8 cellular contexts compared by ENCODE assay signal in the genomic region with DNA sequence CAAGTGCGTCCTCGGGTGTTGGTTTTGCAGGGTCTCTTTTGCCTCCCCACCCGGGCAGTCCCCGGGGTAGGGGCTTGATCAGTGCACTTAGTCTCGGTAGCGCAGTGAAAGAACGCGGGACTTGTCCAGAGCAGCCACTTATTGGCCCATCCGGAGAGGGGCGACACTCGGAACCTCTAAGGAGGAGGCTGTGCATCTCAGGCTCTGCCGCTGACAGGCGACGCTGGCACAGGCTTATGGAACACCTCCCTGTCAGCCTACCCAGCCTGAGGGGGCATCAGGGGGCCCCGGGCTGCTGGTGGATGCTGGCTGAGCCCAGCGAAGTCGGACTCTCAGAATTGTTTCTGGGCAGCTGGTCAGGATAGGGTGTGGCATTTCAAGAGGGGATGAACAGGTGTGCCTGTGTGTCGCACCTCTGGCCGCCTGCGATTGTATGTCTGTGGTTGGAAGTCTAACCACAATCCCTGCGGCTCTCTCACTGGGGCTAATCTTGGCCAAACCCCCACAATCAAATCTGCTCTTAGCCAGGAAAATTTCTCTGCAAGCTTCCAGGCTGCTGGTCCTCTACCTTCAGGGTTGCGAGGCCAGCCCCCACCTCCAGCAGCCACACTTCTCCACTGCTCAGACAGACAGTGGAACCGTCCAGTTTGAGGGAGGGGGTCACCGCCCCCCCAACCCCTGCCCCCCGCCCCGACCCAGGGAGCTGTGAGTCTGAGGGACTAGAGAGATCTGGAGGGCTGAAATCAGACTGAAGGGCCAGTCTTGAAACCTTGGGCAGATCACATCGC. TPM values are rescaled to one million over a fixed set of nuclear protein-coding genes. Genes with fewer than 3 reads are reported as not detected.
A peak's percentile ranks its signal among the peaks of the same experiment; 100 is the strongest.
DNase-seq lines count a peak whose midpoint lies in the region; ATAC-seq, FAIRE-seq and TF ChIP-seq lines count a peak whose summit lies in the region.

No MANE protein-coding gene starts in this region.

- SMC1A ChIA-PET in GM12878 (lab: Charles Lee; ENCODE audit: uncharacterized antibody, unreplicated experiment), result interaction anchor here (0.9 to 3.2 kb wide), 13 partner anchors 17 to 370 kb away, joined by 3 to 10 read pairs (median 3); partner anchors contain the start of gene STARD10

- H3K9ac ChIP-seq in GM12878 (ENCODE audit: control insufficient read depth, insufficient read depth, low read length), result peak overlapping the region; percentile 88

- peak overlapping the region; percentile 89 for H3K4me3 ChIP-seq in GM12878

- in situ Hi-C loops in KBM-7 (cut with MboI; ENCODE audit: low pct_unique_long_range_greater_than_20kb, low sequenced_read_pairs) (no loop called here), GM12878 (cut with MboI) (no loop called here)

- RAD21 ChIA-PET in GM12878 (lab: Charles Lee; ENCODE audit: unreplicated experiment), result interaction anchor here (1.0 to 2.1 kb wide), 11 partner anchors 8 to 474 kb away, joined by 3 to 32 read pairs (median 4); partner anchors contain the start of gene STARD10

- no peak for TF ChIP-seq RAD21 in GM12878 (IDR thresholded peaks at IDR 0.05; ENCODE audit: insufficient read depth, low read depth, low read length)

- TF ChIP-seq POLR2A in GM12878 (IDR thresholded peaks at IDR 0.05; ENCODE audit: low read depth, low read length), result peak; percentile 11; the same call in 1 of the 2 replicates

- H3K79me2 ChIP-seq in GM12878 (ENCODE audit: control insufficient read depth, insufficient read depth, low read length), result peaks cover 55% of the 10 kb centered on the region

- WGBS in GM12878 (ENCODE audit: insufficient coverage, insufficient replicate concordance, low lambda C conversion rate, missing lambda C conversion rate), result 2% methylated on average over 27 of the region's 27 CpGs

- peak overlapping the region; percentile 94 for H3K4me2 ChIP-seq in GM12878 (ENCODE audit: control insufficient read depth, insufficient read depth)

- H3K27me3 ChIP-seq in GM12878 (replicated peaks in 1 of 2; ENCODE audit: control insufficient read depth in 2 of 2, insufficient read depth in 2 of 2, low read length in 1 of 2), result no peaks in the 10 kb centered on the region

- no peaks in the 10 kb centered on the region for H4K20me1 ChIP-seq in GM12878 (ENCODE audit: control insufficient read depth, insufficient read depth)

- DNase-seq in GDM1 (lab: John Stamatoyannopoulos, UW), result peak; percentile 65
- peak; percentile 55 for DNase-seq in KBM-7
- DNase-seq in SIG-M5 (lab: John Stamatoyannopoulos, UW), result peak; percentile 29
- DNase-seq in GM12878 (ENCODE audit: low read depth, low spot score), result no peak
- DNase-seq in iPS-NIHi7 (ENCODE audit: extremely low spot score), result peak; percentile 73
- DNase-seq in stimulated activated CD4-positive, alpha-beta T cell treated with anti-CD3 and anti-CD28 coated beads, Interleukin-15, amount 100 ng/mL, for 48 hours (ENCODE audit: low read depth in 2 of 2), result peak; percentile 45 to 47
- no peak for DNase-seq in activated CD8-positive, alpha-beta memory T cell treated with anti-CD3 and anti-CD28 coated beads for 24 hours

- ATAC-seq in GM21717 (IDR thresholded peaks at IDR 0.05; ENCODE audit: unreplicated experiment) (peak; percentile 15), GM12878 (peak; percentile 61)

- peaks cover 7 to 12% of the 10 kb centered on the region in 2 experiments; a peak in 3 of 4 replicates for H3K36me3 ChIP-seq in GM12878 (ENCODE audit: control insufficient read depth in 2 of 2, insufficient read depth in 2 of 2, low read length in 1 of 2)

- CTCF ChIA-PET in GM12878 (lab: Yijun Ruan, JAX), result interaction anchor here (1.0 to 8.3 kb wide), 10 partner anchors 13 to 361 kb away, joined by 3 to 154 read pairs (median 5); partner anchors contain the start of genes FCHSD2 and STARD10

- FAIRE-seq in GM12878 (lab: Jason Lieb, UNC), result no peak

- peaks cover 7% of the 10 kb centered on the region; the same call in 1 of the 2 replicates for H3K4me1 ChIP-seq in GM12878 (ENCODE audit: control insufficient read depth, insufficient read depth, low read length)

- peak overlapping the region; percentile 98 for H2AFZ ChIP-seq in GM12878 (ENCODE audit: control insufficient read depth, low read depth, low read length)

- TF ChIP-seq CTCF in GM12878 (IDR thresholded peaks at IDR 0.05 in 2 of 3, conservative IDR thresholded peaks at IDR 0.05 in 1 of 3; ENCODE audit: control insufficient read depth in 2 of 3, extremely low read depth in 1 of 3, insufficient read depth in 1 of 3, low read depth in 3 of 3, low read length in 3 of 3), result peak in 2 of 3 experiments; percentile 15 to 19; a peak in 1 of 6 replicates

- no peaks in the 10 kb centered on the region for H3K9me3 ChIP-seq in GM12878 (replicated peaks; ENCODE audit: control insufficient read depth, insufficient read depth, low read length)

- TSS peak; percentile 35 for BruUV-seq in GM12878 (replicated peaks; lab: Mats Ljungman, UMichigan)

- POLR2A ChIA-PET in GM12878 (lab: Charles Lee), result interaction anchor here (0.6 to 5.4 kb wide), 17 partner anchors 12 to 428 kb away, joined by 3 to 46 read pairs (median 4); partner anchors contain the start of gene STARD10

- no peak for TF ChIP-seq EP300 in GM12878 (IDR thresholded peaks at IDR 0.05; ENCODE audit: borderline replicate concordance in 1 of 2, control insufficient read depth in 1 of 2, low read depth in 2 of 2, low read length in 2 of 2)

- intact Hi-C loops in GM12878 (cut with micrococcal nuclease; ENCODE audit: unreplicated experiment), result loop anchor here (5.0 to 10.0 kb wide), 2 partner anchors 73 to 230 kb away; no protein-coding TSS in a partner anchor

- peak overlapping the region; percentile 98 for H3K27ac ChIP-seq in GM12878 (ENCODE audit: control insufficient read depth, insufficient read depth)

TF ChIP-seq in GM12878, 131 proteins besides CTCF, POLR2A, EP300 and RAD21 (continues in another document):
- peak; percentile 7; the same call in 1 of the 2 replicates for TF ChIP-seq NKRF (conservative IDR thresholded peaks at IDR 0.05)
- TF ChIP-seq PKNOX1 (IDR thresholded peaks at IDR 0.05), result peak; percentile 67; the same call in 1 of the 2 replicates
- peak; percentile 12; the same call in 1 of the 2 replicates for TF ChIP-seq NBN (IDR thresholded peaks at IDR 0.05)

RNA-seq across cellular contexts. Expression of gene ATG16L2, which starts 0.8 kb away (rescaled TPM):
- total RNA-seq in GM12878 (2013; cell fraction: nucleolus; rRNA removed), result 378 and 421 TPM in 2 replicates
- 28.2 and 34.1 TPM in 2 replicates for total RNA-seq in GM12878 (2014; rRNA removed)
- 21.5 and 24.5 TPM in 2 replicates for total RNA-seq in GM12878 (2014; rRNA removed; fragmentation: Illumina TruSeq; extraction: Trizol)
- total RNA-seq in GM12878 (2021), result 39.8 and 46.4 TPM in 2 replicates
- 25.1 TPM for polyA plus RNA-seq in GM12878 (2011; ENCODE audit: low read depth)
- polyA plus RNA-seq in GM12878 (2011; rRNA removed), result 49.5 and 67.7 TPM in 2 replicates
- 48.3 and 70.9 TPM in 2 replicates for polyA plus RNA-seq in GM12878 (2011; cell fraction: cytosol; rRNA removed)
- 785 and 840 TPM in 2 replicates for polyA plus RNA-seq in GM12878 (2011; cell fraction: nucleus; rRNA removed)
- 49.9 and 64.4 TPM in 2 replicates for polyA plus RNA-seq in GM12878 (2012)
- polyA plus RNA-seq in GM12878 (2014; fragmentation: Illumina TruSeq; extraction: Trizol), result 35.6 and 39.8 TPM in 2 replicates
- 1 to 10 TPM; 1.9 to 5.3 TPM for polyA plus RNA-seq in GM12878 (2014; fragmentation: Nextera tagmentation; extraction: Ambion mirVana)
- polyA plus RNA-seq in GM12878 (2014; rRNA removed), result 65.4 and 67.6 TPM in 2 replicates
- polyA plus RNA-seq in GM12878 (2016; fragmentation: Nextera tagmentation; extraction: Ambion mirVana), result 10 to 100 TPM; 25.9 to 32.6 TPM
- 43.8 and 50.3 TPM in 2 replicates for polyA minus RNA-seq in GM12878 (2011; rRNA and poly(A)+ RNA removed)
- 14.1 and 20.2 TPM in 2 replicates for polyA minus RNA-seq in GM12878 (2011; cell fraction: cytosol; rRNA and poly(A)+ RNA removed)
- polyA minus RNA-seq in GM12878 (2011; cell fraction: nucleus; rRNA and poly(A)+ RNA removed), result 92.6 and 143 TPM in 2 replicates

RNA-seq across cellular contexts. Expression of gene STARD10, which starts 21.2 kb away (rescaled TPM):
- total RNA-seq in GM12878 (2013; cell fraction: nucleolus; rRNA removed), result 13.8 and 14.9 TPM in 2 replicates
- total RNA-seq in GM12878 (2014; rRNA removed), result 29.0 and 29.3 TPM in 2 replicates
- 21.7 and 22.2 TPM in 2 replicates for total RNA-seq in GM12878 (2014; rRNA removed; fragmentation: Illumina TruSeq; extraction: Trizol)
- 24.0 and 29.8 TPM in 2 replicates for total RNA-seq in GM12878 (2021)
- polyA plus RNA-seq in GM12878 (2011; ENCODE audit: low read depth), result 5.4 TPM
- polyA plus RNA-seq in GM12878 (2011; rRNA removed), result 28.0 and 43.2 TPM in 2 replicates
- 50.3 and 60.8 TPM in 2 replicates for polyA plus RNA-seq in GM12878 (2011; cell fraction: cytosol; rRNA removed)
- polyA plus RNA-seq in GM12878 (2011; cell fraction: nucleus; rRNA removed), result 34.3 and 35.5 TPM in 2 replicates
- polyA plus RNA-seq in GM12878 (2012), result 18.6 and 21.8 TPM in 2 replicates
- 23.7 and 24.4 TPM in 2 replicates for polyA plus RNA-seq in GM12878 (2014; fragmentation: Illumina TruSeq; extraction: Trizol)
- polyA plus RNA-seq in GM12878 (2014; fragmentation: Nextera tagmentation; extraction: Ambion mirVana), result under 1 TPM; 0.15 to 0.21 TPM
- 27.8 and 36.3 TPM in 2 replicates for polyA plus RNA-seq in GM12878 (2014; rRNA removed)
- polyA plus RNA-seq in GM12878 (2016; fragmentation: Nextera tagmentation; extraction: Ambion mirVana), result 10 to 100 TPM; 10.3 to 11.4 TPM
- polyA minus RNA-seq in GM12878 (2011; rRNA and poly(A)+ RNA removed), result 39.7 and 55.9 TPM in 2 replicates
- polyA minus RNA-seq in GM12878 (2011; cell fraction: cytosol; rRNA and poly(A)+ RNA removed), result 10.6 and 11.8 TPM in 2 replicates
- polyA minus RNA-seq in GM12878 (2011; cell fraction: nucleus; rRNA and poly(A)+ RNA removed), result 11.7 and 14.1 TPM in 2 replicates

Comparison
In these comparisons a context has a peak if more than half of its experiments do, and no peak if none do; other contexts are left out.
1. DNase-seq: peak in GDM1 (single experiment), KBM-7 (single experiment), SIG-M5 (single experiment), iPS-NIHi7 (single experiment) and stimulated activated CD4-positive, alpha-beta T cell treated with anti-CD3 and anti-CD28 coated beads, Interleukin-15, amount 100 ng/mL, for 48 hours (2 of 2); none in GM12878 (single experiment) and activated CD8-positive, alpha-beta memory T cell treated with anti-CD3 and anti-CD28 coated beads for 24 hours (single experiment).